14 cellular contexts compared by ENCODE assay signal in genomic region chr16:56998861-56999260, GRCh38. TPM values are rescaled to one million over a fixed set of nuclear protein-coding genes. Genes with fewer than 3 reads are reported as not detected.
DNase-seq lines count a peak whose midpoint lies in the region; ATAC-seq and FAIRE-seq lines count a peak whose summit lies in the region.
"Had no signal": no experiment of that assay in that cellular context is flagged by ENCODE, and none has a peak within 500 bp of the region (broad histone marks: within the 10 kb centered on the region; RNA-seq: fewer than 3 reads in every experiment).

No MANE protein-coding gene starts in this region.

- H3K36me3 ChIP-seq in subcutaneous abdominal adipose tissue (ENCODE audit: control insufficient read depth in 5 of 5, insufficient read depth in 5 of 5, low read length in 5 of 5): peaks cover 0 to 6% (median 0%) of the 10 kb centered on the region in 5 donors

- H3K4me3 Mint-ChIP-seq in activated CD8-positive, alpha-beta T cell treated with anti-CD3 and anti-CD28 coated beads, Interleukin-2, amount 10 ng/mL, durations not matched to agents 7 days and 5 days: peak overlapping the region; percentile 52
- peak overlapping the region; percentile 71 for H3K4me3 Mint-ChIP-seq in memory B cell

- no peak for ATAC-seq in activated CD8-positive, alpha-beta T cell treated with anti-CD3 and anti-CD28 coated beads, Interleukin-2, amount 10 ng/mL, durations not matched to agents 7 days and 5 days
- ATAC-seq in memory B cell (ENCODE audit: low read depth): no peak
- ATAC-seq: esophagus mucosa had no signal

- peak overlapping the region; percentile 92 for H3K27ac Mint-ChIP-seq in activated CD8-positive, alpha-beta T cell treated with anti-CD3 and anti-CD28 coated beads, Interleukin-2, amount 10 ng/mL, durations not matched to agents 7 days and 5 days
- peak overlapping the region; percentile 92 for H3K27ac Mint-ChIP-seq in memory B cell

- DNase-seq in activated effector memory CD4-positive, alpha-beta T cell treated with anti-CD3 and anti-CD28 coated beads, Interleukin-2, amount 50 U/mL, for 16 hours: peak; percentile 47
- no peak for DNase-seq in activated effector memory CD4-positive, alpha-beta T cell treated with Interleukin-2 at 50 U/mL for 16 hours
- DNase-seq in activated CD8-positive, alpha-beta T cell treated with anti-CD3 and anti-CD28 coated beads, Interleukin-2, amount 10 ng/mL, durations not matched to agents 7 days and 5 days: no peak
- DNase-seq in memory B cell (ENCODE audit: low spot score in 2 of 2): no peak
- no peak for DNase-seq in medulla oblongata (ENCODE audit: extremely low spot score)
- no peak for DNase-seq in urothelium cell line (ENCODE audit: low spot score)
- no peak for DNase-seq in UCSD-AML1 (lab: John Stamatoyannopoulos, UW; ENCODE audit: unreplicated experiment)
- DNase-seq: cerebellar nuclear complex, MV-4-11, NCI-H510A treated with DMSO at 0.1 percent for 48 hours had no signal

- H3K27me3 ChIP-seq in subcutaneous abdominal adipose tissue (ENCODE audit: control insufficient read depth in 5 of 5, insufficient read depth in 4 of 5, low read length in 5 of 5): no peaks in the 10 kb centered on the region

- H3K27ac ChIP-seq in subcutaneous abdominal adipose tissue (ENCODE audit: low read depth, low read length): peak overlapping the region; percentile 70

- peaks cover 94% of the 10 kb centered on the region for H3K4me1 Mint-ChIP-seq in activated CD8-positive, alpha-beta T cell treated with anti-CD3 and anti-CD28 coated beads, Interleukin-2, amount 10 ng/mL, durations not matched to agents 7 days and 5 days (ENCODE audit: low read depth)
- peaks cover 72% of the 10 kb centered on the region for H3K4me1 Mint-ChIP-seq in memory B cell

- H3K9ac ChIP-seq in subcutaneous abdominal adipose tissue (ENCODE audit: low read length in 5 of 5): peak overlapping the region in 2 of 5 donors; percentile 9 to 37

- H3K9me3 ChIP-seq in subcutaneous abdominal adipose tissue (ENCODE audit: control insufficient read depth in 5 of 5, low read length in 5 of 5): no peaks in the 10 kb centered on the region

- H3K4me1 ChIP-seq in subcutaneous abdominal adipose tissue (ENCODE audit: control insufficient read depth in 5 of 5, insufficient read depth in 5 of 5, low read length in 5 of 5): peaks cover 4 to 59% (median 23%) of the 10 kb centered on the region in 5 donors

- no peak overlapping the region for H3K4me3 ChIP-seq in subcutaneous abdominal adipose tissue (ENCODE audit: low read depth in 1 of 5, low read length in 5 of 5)

- no peak for FAIRE-seq in urothelium cell line (lab: Jason Lieb, UNC)
- FAIRE-seq: TTC549 had no signal

- H3K36me3 Mint-ChIP-seq in activated CD8-positive, alpha-beta T cell treated with anti-CD3 and anti-CD28 coated beads, Interleukin-2, amount 10 ng/mL, durations not matched to agents 7 days and 5 days (ENCODE audit: low read depth): peaks cover 81% of the 10 kb centered on the region
- peaks cover 24% of the 10 kb centered on the region for H3K36me3 Mint-ChIP-seq in memory B cell

- H3K27me3 Mint-ChIP-seq in activated CD8-positive, alpha-beta T cell treated with anti-CD3 and anti-CD28 coated beads, Interleukin-2, amount 10 ng/mL, durations not matched to agents 7 days and 5 days (ENCODE audit: low read depth): no peaks in the 10 kb centered on the region
- no peaks in the 10 kb centered on the region for H3K27me3 Mint-ChIP-seq in memory B cell

- POLR2A ChIA-PET in activated CD8-positive, alpha-beta T cell treated with anti-CD3 and anti-CD28 coated beads, Interleukin-2, amount 10 ng/mL, durations not matched to agents 7 days and 5 days (lab: Charles Lee): interaction anchor here (1.3 to 3.1 kb wide), 4 partner anchors 10 to 23 kb away, joined by 5 to 38 read pairs (median 11); partner anchors contain the start of gene NLRC5

- no peaks in the 10 kb centered on the region for H3K9me3 Mint-ChIP-seq in activated CD8-positive, alpha-beta T cell treated with anti-CD3 and anti-CD28 coated beads, Interleukin-2, amount 10 ng/mL, durations not matched to agents 7 days and 5 days (ENCODE audit: insufficient read depth)
- no peaks in the 10 kb centered on the region for H3K9me3 Mint-ChIP-seq in memory B cell

- CTCF ChIA-PET in activated CD8-positive, alpha-beta T cell treated with anti-CD3 and anti-CD28 coated beads, Interleukin-2, amount 10 ng/mL, durations not matched to agents 7 days and 5 days (lab: Charles Lee): interaction anchor here (1.1 to 1.8 kb wide), 4 partner anchors 11 to 46 kb away, joined by 4 to 7 read pairs (median 7); no protein-coding TSS in a partner anchor

RNA-seq across cellular contexts. Expression of gene NLRC5, which starts 9.5 kb away (rescaled TPM):
- 100 to 1,000 TPM; 280 to 291 TPM for total RNA-seq in activated CD8-positive, alpha-beta T cell treated with anti-CD3 and anti-CD28 coated beads, Interleukin-2, amount 10 ng/mL, durations not matched to agents 7 days and 5 days

RNA-seq across cellular contexts. Expression of gene CETP, which starts 37.1 kb away (rescaled TPM):
- total RNA-seq in activated CD8-positive, alpha-beta T cell treated with anti-CD3 and anti-CD28 coated beads, Interleukin-2, amount 10 ng/mL, durations not matched to agents 7 days and 5 days: not detected
- total RNA-seq: esophagus mucosa, H7 had no signal
